ENCODE assay signal across 8 cellular contexts in the genomic region with DNA sequence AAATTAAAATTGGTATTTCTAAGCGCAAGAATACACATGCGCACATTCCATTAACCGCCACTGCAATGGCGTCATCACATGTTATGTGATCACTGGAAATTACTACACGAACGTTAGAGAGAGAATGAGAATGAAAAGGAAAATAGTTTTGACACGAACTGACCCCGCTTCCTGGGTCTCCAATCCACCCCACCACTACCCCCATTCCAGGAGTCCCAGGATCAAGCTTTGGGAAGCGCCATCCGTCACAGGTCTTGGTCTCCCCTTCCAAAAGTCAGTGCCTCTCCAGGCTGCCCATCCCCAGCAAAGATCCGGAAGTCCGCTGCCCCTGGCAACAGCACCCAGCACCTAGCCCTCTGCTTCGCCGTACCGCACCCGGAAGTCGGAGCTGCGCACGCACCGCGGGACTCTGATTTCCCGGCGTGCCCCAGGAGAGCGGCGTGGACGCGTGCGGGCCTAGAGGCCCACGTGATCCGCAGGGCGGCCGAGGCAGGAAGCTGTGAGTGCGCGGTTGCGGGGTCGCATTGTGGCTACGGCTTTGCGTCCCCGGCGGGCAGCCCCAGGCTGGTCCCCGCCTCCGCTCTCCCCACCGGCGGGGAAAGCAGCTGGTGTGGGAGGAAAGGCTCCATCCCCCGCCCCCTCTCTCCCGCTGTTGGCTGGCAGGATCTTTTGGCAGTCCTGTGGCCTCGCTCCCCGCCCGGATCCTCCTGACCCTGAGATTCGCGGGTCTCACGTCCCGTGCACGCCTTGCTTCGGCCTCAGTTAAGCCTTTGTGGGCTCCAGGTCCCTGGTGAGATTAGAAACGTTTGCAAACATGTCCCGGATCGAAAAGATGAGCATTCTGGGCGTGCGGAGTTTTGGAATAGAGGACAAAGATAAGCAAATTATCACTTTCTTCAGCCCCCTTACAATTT. TPM values are rescaled to one million over a fixed set of nuclear protein-coding genes. Genes with fewer than 3 reads are reported as not detected.
A peak's percentile ranks its signal among the peaks of the same experiment; 100 is the strongest.
DNase-seq lines count a peak whose midpoint lies in the region; ATAC-seq and TF ChIP-seq lines count a peak whose summit lies in the region.

A gene (plus strand): TSS at position 467 of the 914 bp plus-strand sequence. CDS start 348 bp downstream, at position 815.

- H2AFZ ChIP-seq in parathyroid adenoma = peak within 1 kb of the TSS; percentile 98

- TF ChIP-seq CTCF in GM12875 (IDR thresholded peaks at IDR 0.05; ENCODE audit: borderline replicate concordance, insufficient read depth, low read depth, low read length) = no peak
- no peak for TF ChIP-seq CTCF in cardiac muscle cell (IDR thresholded peaks at IDR 0.05; ENCODE audit: low read depth, low read length)
- TF ChIP-seq CTCF in parathyroid adenoma (IDR thresholded peaks at IDR 0.05) = no peak
- no peak for TF ChIP-seq CTCF in tibial artery (IDR thresholded peaks at IDR 0.05)

- peak within 1 kb of the TSS; percentile 44 for H3K27ac ChIP-seq in cardiac muscle cell
- peak within 1 kb of the TSS; percentile 77 for H3K27ac ChIP-seq in parathyroid adenoma
- peak within 1 kb of the TSS; percentile 86 to 95 for H3K27ac ChIP-seq in tibial artery

- H3K27me3 ChIP-seq in cardiac muscle cell (no peaks in the 10 kb centered on the region), parathyroid adenoma (ENCODE audit: control insufficient read depth, insufficient read depth, low read length) (no peaks in the 10 kb centered on the region), tibial artery (no peaks in the 10 kb centered on the region)

- peaks cover 7% of the 10 kb centered on the region for H3K4me1 ChIP-seq in cardiac muscle cell (ENCODE audit: low read depth)
- peaks cover 5% of the 10 kb centered on the region for H3K4me1 ChIP-seq in parathyroid adenoma
- H3K4me1 ChIP-seq in tibial artery = peaks cover 0 to 17% (median 12%) of the 10 kb centered on the region in 4 donors

- DNase-seq in NCI-H1417 treated with DMSO at 0.1 percent for 48 hours (lab: John Stamatoyannopoulos, UW) (peak; percentile 62), SW480 (ENCODE audit: low spot score) (peak; percentile 98), cardiac muscle cell (ENCODE audit: low read depth in 1 of 2, low spot score in 1 of 2) (peak; percentile 90 to 95), tibial artery (peak; percentile 91 to 95)
- DNase-seq in activated naive CD8-positive, alpha-beta T cell treated with anti-CD3 and anti-CD28 coated beads, Interleukin-2, amount 50 U/mL, for 24 hours = peak; percentile 94

- peaks cover 6% of the 10 kb centered on the region for H3K36me3 ChIP-seq in cardiac muscle cell
- H3K36me3 ChIP-seq in parathyroid adenoma (ENCODE audit: control insufficient read depth, insufficient read depth, low read length) = no peaks in the 10 kb centered on the region
- peaks cover 5 to 24% (median 5%) of the 10 kb centered on the region in 3 donors for H3K36me3 ChIP-seq in tibial artery

- peak within 1 kb of the TSS; percentile 17 for H3K9ac ChIP-seq in parathyroid adenoma

- peak within 1 kb of the TSS; percentile 99 for H3K27ac Mint-ChIP-seq in activated naive CD8-positive, alpha-beta T cell treated with anti-CD3 and anti-CD28 coated beads, Interleukin-2, amount 50 U/mL, for 24 hours

- peak within 1 kb of the TSS; percentile 89 for H3K4me3 ChIP-seq in GM12875 (ENCODE audit: low read depth, low read length)
- H3K4me3 ChIP-seq in cardiac muscle cell = peak within 1 kb of the TSS; percentile 45
- H3K4me3 ChIP-seq in parathyroid adenoma (ENCODE audit: low read depth, low read length) = peak within 1 kb of the TSS; percentile 87
- peak within 1 kb of the TSS; percentile 64 to 89 for H3K4me3 ChIP-seq in tibial artery

- peaks cover 2% of the 10 kb centered on the region for H3K27me3 Mint-ChIP-seq in activated naive CD8-positive, alpha-beta T cell treated with anti-CD3 and anti-CD28 coated beads, Interleukin-2, amount 50 U/mL, for 24 hours

- peaks cover 17% of the 10 kb centered on the region for H3K79me2 ChIP-seq in parathyroid adenoma

- H3K9me3 Mint-ChIP-seq in activated naive CD8-positive, alpha-beta T cell treated with anti-CD3 and anti-CD28 coated beads, Interleukin-2, amount 50 U/mL, for 24 hours = no peaks in the 10 kb centered on the region

- peaks cover 11% of the 10 kb centered on the region for H3K36me3 Mint-ChIP-seq in activated naive CD8-positive, alpha-beta T cell treated with anti-CD3 and anti-CD28 coated beads, Interleukin-2, amount 50 U/mL, for 24 hours (ENCODE audit: low read depth)

- no peaks in the 10 kb centered on the region for H3K9me3 ChIP-seq in cardiac muscle cell (ENCODE audit: low read depth)
- H3K9me3 ChIP-seq in parathyroid adenoma (ENCODE audit: control insufficient read depth, low read length) = no peaks in the 10 kb centered on the region
- no peaks in the 10 kb centered on the region for H3K9me3 ChIP-seq in tibial artery

- H3K4me1 Mint-ChIP-seq in activated naive CD8-positive, alpha-beta T cell treated with anti-CD3 and anti-CD28 coated beads, Interleukin-2, amount 50 U/mL, for 24 hours = peaks cover 31% of the 10 kb centered on the region

- H3K4me2 ChIP-seq in parathyroid adenoma (ENCODE audit: low read length) = peak within 1 kb of the TSS; percentile 89

- H3K4me3 Mint-ChIP-seq in activated naive CD8-positive, alpha-beta T cell treated with anti-CD3 and anti-CD28 coated beads, Interleukin-2, amount 50 U/mL, for 24 hours = peak within 1 kb of the TSS; percentile 98

- intact Hi-C loops in tibial artery (cut with DNase I; ENCODE audit: low total_unique reads) = no loop called here

- ATAC-seq in HG02763 (IDR thresholded peaks at IDR 0.05; ENCODE audit: unreplicated experiment) = peak; percentile 93
- ATAC-seq in activated naive CD8-positive, alpha-beta T cell treated with anti-CD3 and anti-CD28 coated beads, Interleukin-2, amount 50 U/mL, for 24 hours = peak; percentile 98

RNA-seq across cellular contexts. Expression of the gene that starts here (rescaled TPM):
- total RNA-seq in cardiac muscle cell = 10.4 and 13.4 TPM in 2 replicates
- polyA plus RNA-seq in cardiac muscle cell = 27.3 and 36.6 TPM in 2 replicates

Comparison
In these comparisons a context has a peak if more than half of its experiments do, and no peak if none do; other contexts are left out.
1. Peak in every context shown above with its lines: DNase-seq, ATAC-seq, H3K4me3 ChIP-seq and H3K27ac ChIP-seq.